24 cellular contexts compared by ENCODE assay signal in the genomic region with DNA sequence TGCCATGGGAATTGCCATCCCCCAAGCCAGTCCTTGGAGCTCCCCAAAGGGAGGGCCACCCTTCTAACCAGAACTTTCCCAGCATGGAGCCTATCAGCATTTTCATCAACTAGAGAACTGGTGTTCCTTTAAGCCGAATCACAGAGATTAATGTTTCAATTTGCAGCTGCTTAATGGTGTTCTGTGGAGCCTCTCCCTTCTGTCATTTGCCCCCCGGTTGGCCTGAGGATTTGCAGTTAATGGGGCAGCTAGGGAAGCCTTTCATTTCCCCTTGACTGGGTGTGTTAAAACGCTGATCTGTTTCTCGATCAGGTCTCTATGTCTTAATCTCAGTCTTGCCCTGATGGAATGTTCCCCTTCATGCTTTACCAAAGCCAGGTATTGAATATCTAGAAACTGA.
DNase-seq lines count a peak whose midpoint lies in the region; ATAC-seq, FAIRE-seq and TF ChIP-seq lines count a peak whose summit lies in the region.
"Had no signal": no experiment of that assay in that cellular context is flagged by ENCODE, and none has a peak within 500 bp of the region (broad histone marks: within the 10 kb centered on the region; RNA-seq: fewer than 3 reads in every experiment).

No MANE protein-coding gene starts in this region.

- H2AK5ac ChIP-seq in H9 (ENCODE audit: insufficient read length, low read length) (no peak overlapping the region), mesendoderm (ENCODE audit: low read length) (no peak overlapping the region)

- H3K79me1 ChIP-seq in H9 (ENCODE audit: insufficient read depth, low read depth, low read length, poor library complexity, severe bottlenecking) (no peaks in the 10 kb centered on the region), mesendoderm (ENCODE audit: low read length) (no peaks in the 10 kb centered on the region)

- peaks cover 2% of the 10 kb centered on the region; the same call in 1 of the 2 replicates for H3K27me3 Mint-ChIP-seq in H9 (ENCODE audit: low read depth)
- H3K27me3 Mint-ChIP-seq: CD8-positive, alpha-beta memory T cell had no signal

- peak overlapping the region; percentile 33 for H3K56ac ChIP-seq in H9 (ENCODE audit: insufficient read length, low read depth, low read length)
- H3K56ac ChIP-seq in mesendoderm (ENCODE audit: low read length), result no peak overlapping the region

- no peaks in the 10 kb centered on the region for H3K9me3 ChIP-seq in H9 (ENCODE audit: control insufficient read depth, low read depth, low read length)
- H3K9me3 ChIP-seq: SJSA1 had no signal

- no peak overlapping the region for H3K4me3 Mint-ChIP-seq in H9

- H2BK5ac ChIP-seq in H9 (ENCODE audit: insufficient read length, low read length) (no peak overlapping the region), mesendoderm (ENCODE audit: low read length) (no peak overlapping the region)

- no peak overlapping the region for H3K27ac ChIP-seq in H9 (ENCODE audit: insufficient read length, low read depth, low read length)
- no peak overlapping the region for H3K27ac ChIP-seq in mesendoderm (ENCODE audit: low read depth, low read length)
- H3K27ac ChIP-seq: C4-2B, SJSA1 had no signal

- TF ChIP-seq CTCF in H9 (conservative IDR thresholded peaks at IDR 0.05), result no peak
- TF ChIP-seq CTCF in retinal pigment epithelial cell (conservative IDR thresholded peaks at IDR 0.05; ENCODE audit: low read depth, low read length), result no peak

- no peaks in the 10 kb centered on the region for H3K79me2 ChIP-seq in H9 (ENCODE audit: insufficient read depth, low read length)
- no peaks in the 10 kb centered on the region for H3K79me2 ChIP-seq in mesendoderm (ENCODE audit: control insufficient read depth, insufficient read depth, low read length)

- H3K18ac ChIP-seq in H9 (ENCODE audit: insufficient read length, low read depth, low read length), result no peak overlapping the region
- H3K18ac ChIP-seq in mesendoderm (ENCODE audit: low read length), result peak overlapping the region; percentile 47

- DNase-seq in H9 (no peak), mesendoderm (peak; percentile 89), retinal pigment epithelial cell (ENCODE audit: low read depth) (peak; percentile 6), NCI-H1436 (lab: John Stamatoyannopoulos, UW) (no peak), frontal cortex (ENCODE audit: low spot score in 2 of 2) (no peak), NCI-H1092 (lab: John Stamatoyannopoulos, UW) (no peak)
- DNase-seq: Calu3; CD8-positive, alpha-beta memory T cell; DMS53; GDM1; Karpas-422; MV-4-11; NCI-H1417; NCI-H187 treated with DMSO at 0.1 percent for 48 hours; NCI-H2107; NCI-H446 treated with DMSO at 0.1 percent for 48 hours; SW 1271 had no signal

- no peak overlapping the region for H2BK20ac ChIP-seq in H9 (ENCODE audit: low read depth, low read length, poor library complexity, severe bottlenecking)

- ATAC-seq in SK-N-SH treated with all-trans-retinoic acid at 6 μM for 48 hours, result no peak

- WGBS in H9 (ENCODE audit: extremely low coverage, insufficient read length, low lambda C conversion rate), result no CpG with 5 or more reads among the region's 4 CpGs
- WGBS in mesendoderm (ENCODE audit: extremely low coverage, insufficient coverage, low lambda C conversion rate), result no CpG with 5 or more reads among the region's 4 CpGs

- no peak overlapping the region for H4K8ac ChIP-seq in H9 (replicated peaks; ENCODE audit: insufficient read length, low read depth, low read length)
- no peak overlapping the region for H4K8ac ChIP-seq in mesendoderm (ENCODE audit: low read depth, low read length)

- no peaks in the 10 kb centered on the region for H3K9me3 Mint-ChIP-seq in H9
- H3K9me3 Mint-ChIP-seq: CD8-positive, alpha-beta memory T cell had no signal

- FAIRE-seq in frontal cortex (lab: Jason Lieb, UNC), result no peak
- FAIRE-seq: A204.1, GM18507, H54, RCC 7860 had no signal

- peaks cover 12 to 19% of the 10 kb centered on the region in 2 experiments for H3K4me1 Mint-ChIP-seq in H9
- H3K4me1 Mint-ChIP-seq: CD8-positive, alpha-beta memory T cell had no signal

- no peaks in the 10 kb centered on the region for H3K23me2 ChIP-seq in H9 (ENCODE audit: insufficient read length, low read depth, low read length, poor library complexity, severe bottlenecking)

- no peaks in the 10 kb centered on the region for H3K36me3 ChIP-seq in mesendoderm (ENCODE audit: control insufficient read depth, insufficient read depth, low read length)
- H3K36me3 ChIP-seq: SJSA1 had no signal

- no peak overlapping the region for H2AFZ ChIP-seq in H9 (ENCODE audit: low read length)

- H3K9ac ChIP-seq in H9 (ENCODE audit: extremely low read depth, insufficient read length, low read length) (no peak overlapping the region), mesendoderm (ENCODE audit: low read length) (no peak overlapping the region)

- H2BK120ac ChIP-seq in H9 (ENCODE audit: low read depth, low read length, poor library complexity, severe bottlenecking), result no peak overlapping the region
- no peak overlapping the region for H2BK120ac ChIP-seq in mesendoderm (ENCODE audit: low read depth, low read length)

- H2BK12ac ChIP-seq in H9 (ENCODE audit: insufficient read length, low read depth, low read length), result no peak overlapping the region

- H3K14ac ChIP-seq in H9 (ENCODE audit: insufficient read depth, low read length), result no peak overlapping the region

- H3K4me2 ChIP-seq in H9 (ENCODE audit: insufficient read depth, insufficient read length, low read length) (no peak overlapping the region), mesendoderm (ENCODE audit: low read length) (no peak overlapping the region)

- no peak overlapping the region for H3K23ac ChIP-seq in H9 (ENCODE audit: insufficient read length, low read depth, low read length)
- no peak overlapping the region for H3K23ac ChIP-seq in mesendoderm (ENCODE audit: low read length)

- H3K4ac ChIP-seq in H9 (ENCODE audit: low read depth, low read length), result no peak overlapping the region
- H3K4ac ChIP-seq in mesendoderm (ENCODE audit: low read depth, low read length), result no peak overlapping the region

- H3K27me3 ChIP-seq in H9 (ENCODE audit: insufficient read depth, low read length), result no peaks in the 10 kb centered on the region
- peaks cover 1% of the 10 kb centered on the region for H3K27me3 ChIP-seq in mesendoderm (ENCODE audit: insufficient read depth, low read length, poor library complexity)
- H3K27me3 ChIP-seq: SJSA1 had no signal

- H3K4me1 ChIP-seq in H9 (ENCODE audit: insufficient read depth, low read length) (no peaks in the 10 kb centered on the region), mesendoderm (ENCODE audit: control insufficient read depth, low read depth, low read length) (peaks cover 2% of the 10 kb centered on the region)
- H3K4me1 ChIP-seq: SJSA1 had no signal

- H3K36me3 Mint-ChIP-seq in H9 (ENCODE audit: insufficient read depth in 1 of 3, low read depth in 3 of 3), result no peaks in the 10 kb centered on the region; a peak in 1 of 7 replicates

- no peak overlapping the region for H2BK15ac ChIP-seq in H9 (ENCODE audit: low read depth, low read length)
- no peak overlapping the region for H2BK15ac ChIP-seq in mesendoderm (replicated peaks; ENCODE audit: low read depth)

- no peak overlapping the region for H3K4me3 ChIP-seq in mesendoderm (ENCODE audit: low read length)
- no peak overlapping the region for H3K4me3 ChIP-seq in retinal pigment epithelial cell (ENCODE audit: low read length)
- H3K4me3 ChIP-seq: SJSA1 had no signal

- no peak overlapping the region for H4K91ac ChIP-seq in H9 (ENCODE audit: insufficient read length, low read depth, low read length)

- H3T11ph ChIP-seq in H9 (ENCODE audit: low read length), result no peak overlapping the region

- no peaks in the 10 kb centered on the region for H4K20me1 ChIP-seq in H9 (ENCODE audit: control insufficient read depth, insufficient read depth, insufficient read length)

- H4K5ac ChIP-seq in H9 (ENCODE audit: insufficient read length, low read depth, low read length), result no peak overlapping the region
- no peak overlapping the region for H4K5ac ChIP-seq in mesendoderm (ENCODE audit: low read length)

- no peak overlapping the region for H3K27ac Mint-ChIP-seq in H9
- H3K27ac Mint-ChIP-seq: CD8-positive, alpha-beta memory T cell had no signal

TF ChIP-seq in SK-N-SH treated with all-trans-retinoic acid at 6 μM for 48 hours, 23 proteins besides CTCF, POLR2A, EP300 and RAD21:
- TF ChIP-seq PPARA (CRISPR knock-in tag; IDR thresholded peaks at IDR 0.05; ENCODE audit: borderline replicate concordance) (no peak), TCF4 (CRISPR knock-in tag; IDR thresholded peaks at IDR 0.05; ENCODE audit: borderline replicate concordance) (peak; percentile 25; the same call in 1 of the 2 replicates)
- TF ChIP-seq, protein P1, sequence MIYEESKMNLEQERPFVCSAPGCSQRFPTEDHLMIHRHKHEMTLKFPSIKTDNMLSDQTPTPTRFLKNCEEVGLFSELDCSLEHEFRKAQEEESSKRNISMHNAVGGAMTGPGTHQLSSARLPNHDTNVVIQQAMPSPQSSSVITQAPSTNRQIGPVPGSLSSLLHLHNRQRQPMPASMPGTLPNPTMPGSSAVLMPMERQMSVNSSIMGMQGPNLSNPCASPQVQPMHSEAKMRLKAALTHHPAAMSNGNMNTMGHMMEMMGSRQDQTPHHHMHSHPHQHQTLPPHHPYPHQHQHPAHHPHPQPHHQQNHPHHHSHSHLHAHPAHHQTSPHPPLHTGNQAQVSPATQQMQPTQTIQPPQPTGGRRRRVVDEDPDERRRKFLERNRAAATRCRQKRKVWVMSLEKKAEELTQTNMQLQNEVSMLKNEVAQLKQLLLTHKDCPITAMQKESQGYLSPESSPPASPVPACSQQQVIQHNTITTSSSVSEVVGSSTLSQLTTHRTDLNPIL (CRISPR knock-in tag; IDR thresholded peaks at IDR 0.05; ENCODE audit: low read depth), result no peak
- TF ChIP-seq, protein P2, sequence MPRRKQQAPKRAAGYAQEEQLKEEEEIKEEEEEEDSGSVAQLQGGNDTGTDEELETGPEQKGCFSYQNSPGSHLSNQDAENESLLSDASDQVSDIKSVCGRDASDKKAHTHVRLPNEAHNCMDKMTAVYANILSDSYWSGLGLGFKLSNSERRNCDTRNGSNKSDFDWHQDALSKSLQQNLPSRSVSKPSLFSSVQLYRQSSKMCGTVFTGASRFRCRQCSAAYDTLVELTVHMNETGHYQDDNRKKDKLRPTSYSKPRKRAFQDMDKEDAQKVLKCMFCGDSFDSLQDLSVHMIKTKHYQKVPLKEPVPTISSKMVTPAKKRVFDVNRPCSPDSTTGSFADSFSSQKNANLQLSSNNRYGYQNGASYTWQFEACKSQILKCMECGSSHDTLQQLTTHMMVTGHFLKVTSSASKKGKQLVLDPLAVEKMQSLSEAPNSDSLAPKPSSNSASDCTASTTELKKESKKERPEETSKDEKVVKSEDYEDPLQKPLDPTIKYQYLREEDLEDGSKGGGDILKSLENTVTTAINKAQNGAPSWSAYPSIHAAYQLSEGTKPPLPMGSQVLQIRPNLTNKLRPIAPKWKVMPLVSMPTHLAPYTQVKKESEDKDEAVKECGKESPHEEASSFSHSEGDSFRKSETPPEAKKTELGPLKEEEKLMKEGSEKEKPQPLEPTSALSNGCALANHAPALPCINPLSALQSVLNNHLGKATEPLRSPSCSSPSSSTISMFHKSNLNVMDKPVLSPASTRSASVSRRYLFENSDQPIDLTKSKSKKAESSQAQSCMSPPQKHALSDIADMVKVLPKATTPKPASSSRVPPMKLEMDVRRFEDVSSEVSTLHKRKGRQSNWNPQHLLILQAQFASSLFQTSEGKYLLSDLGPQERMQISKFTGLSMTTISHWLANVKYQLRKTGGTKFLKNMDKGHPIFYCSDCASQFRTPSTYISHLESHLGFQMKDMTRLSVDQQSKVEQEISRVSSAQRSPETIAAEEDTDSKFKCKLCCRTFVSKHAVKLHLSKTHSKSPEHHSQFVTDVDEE (CRISPR knock-in tag; IDR thresholded peaks at IDR 0.05), result no peak

Comparison
In these comparisons a context has a peak if more than half of its experiments do, and no peak if none do; other contexts are left out.
1. DNase-seq: peak in mesendoderm (single experiment) and retinal pigment epithelial cell (single experiment); none in H9 (single experiment), NCI-H1436 (single experiment), frontal cortex (0 of 2) and NCI-H1092 (single experiment).